In genomic region chr14:90966493-90966892, GRCh38 we compare ENCODE assay signal across 23 cellular contexts.
"Had no signal": no experiment of that assay in that cellular context is flagged by ENCODE, and none has a peak within 500 bp of the region (broad histone marks: within the 10 kb centered on the region; RNA-seq: fewer than 3 reads in every experiment).

No MANE protein-coding gene starts in this region.

- H3K36me3 ChIP-seq: colonic mucosa, gastrocnemius medialis, heart right ventricle, left ventricle myocardium inferior, lower lobe of right lung had no signal

- H3K4me3 Mint-ChIP-seq: dendritic cell treated with granulocyte-macrophage colony-stimulating factor and Interleukin-4, amounts not matched to agents 40 ng/mL and 50 ng/mL, for 4 days; effector memory CD8-positive, alpha-beta T cell; endodermal cell; mesothelial cell of epicardium; naive B cell had no signal

- H3K9me3 Mint-ChIP-seq: effector memory CD8-positive, alpha-beta T cell; naive B cell had no signal

- ATAC-seq: effector memory CD8-positive, alpha-beta T cell; esophagus mucosa; gastrocnemius medialis; heart right ventricle; left cardiac atrium; lower lobe of right lung; mucosa of descending colon had no signal

- H3K4me3 ChIP-seq: colonic mucosa, esophagus squamous epithelium, gastrocnemius medialis, heart right ventricle, left ventricle myocardium inferior, lower lobe of right lung, mucosa of descending colon had no signal

- H3K27me3 Mint-ChIP-seq: effector memory CD8-positive, alpha-beta T cell; naive B cell had no signal

- H3K4me1 ChIP-seq: gastrocnemius medialis, lower lobe of right lung had no signal

- H3K27ac ChIP-seq: colonic mucosa, epithelial cell of prostate, esophagus squamous epithelium, gastrocnemius medialis, heart right ventricle, left ventricle myocardium inferior, lower lobe of right lung had no signal

- DNase-seq: colonic mucosa; cortex of kidney; effector CD8-positive, alpha-beta T cell; effector memory CD8-positive, alpha-beta T cell; endodermal cell; esophagus squamous epithelium; foreskin fibroblast; foreskin melanocyte; gastrocnemius medialis; glutamatergic neuron; head of caudate nucleus; heart right ventricle; hippocampal formation; left cardiac atrium; left ventricle myocardium inferior; lower lobe of right lung; mesenchymal stem cell; mucosa of descending colon; naive B cell had no signal

- H3K27me3 ChIP-seq: colonic mucosa, esophagus squamous epithelium, gastrocnemius medialis, heart right ventricle had no signal

- H3K9me3 ChIP-seq: colonic mucosa, esophagus squamous epithelium, gastrocnemius medialis, mucosa of descending colon had no signal

- H3K4me1 Mint-ChIP-seq: endodermal cell had no signal

- H3K27ac Mint-ChIP-seq: dendritic cell treated with granulocyte-macrophage colony-stimulating factor and Interleukin-4, amounts not matched to agents 40 ng/mL and 50 ng/mL, for 4 days; endodermal cell; mesothelial cell of epicardium had no signal
